11 cellular contexts compared by ENCODE assay signal in the genomic region with DNA sequence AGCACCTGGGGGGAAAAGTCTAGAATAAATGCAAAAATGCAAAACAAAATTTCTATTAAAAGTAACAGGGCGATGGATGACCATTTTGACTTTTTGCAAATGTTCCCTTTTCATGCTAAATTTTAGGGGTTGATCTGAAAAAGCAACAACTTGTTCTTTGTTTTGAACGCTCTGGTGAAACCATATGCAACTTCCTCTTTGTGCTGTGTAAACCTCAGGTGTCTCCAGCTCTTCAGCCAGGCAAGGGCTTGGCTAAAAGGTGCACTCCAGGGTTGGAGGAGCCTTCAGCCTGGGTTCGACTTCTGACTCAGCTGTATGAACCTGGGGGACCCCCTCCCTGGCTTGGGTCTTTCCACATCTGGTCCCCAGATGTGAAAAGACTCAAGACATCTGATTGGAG. TPM values are rescaled to one million over a fixed set of nuclear protein-coding genes. Genes with fewer than 3 reads are reported as not detected.
DNase-seq lines count a peak whose midpoint lies in the region; ATAC-seq and TF ChIP-seq lines count a peak whose summit lies in the region.
"Had no signal": no experiment of that assay in that cellular context is flagged by ENCODE, and none has a peak within 500 bp of the region (broad histone marks: within the 10 kb centered on the region; RNA-seq: fewer than 3 reads in every experiment).

No MANE protein-coding gene starts in this region.

- H3K36me3 Mint-ChIP-seq in activated T-cell treated with anti-CD3 and anti-CD28 coated beads, Interleukin-2, amount 50 U/mL, for 72 hours (ENCODE audit: insufficient read depth in 2 of 2): peaks cover 10 to 38% of the 10 kb centered on the region in 2 donors
- peaks cover 95% of the 10 kb centered on the region for H3K36me3 Mint-ChIP-seq in stimulated activated naive CD8-positive, alpha-beta T cell treated with anti-CD3 and anti-CD28 coated beads, Interleukin-15, Interleukin-2, amounts not matched to agents 100 ng/mL and 50 ng/mL, for 24 hours (ENCODE audit: low read depth)

- no peaks in the 10 kb centered on the region for H3K9me3 Mint-ChIP-seq in activated T-cell treated with anti-CD3 and anti-CD28 coated beads, Interleukin-2, amount 50 U/mL, for 72 hours
- H3K9me3 Mint-ChIP-seq in stimulated activated naive CD8-positive, alpha-beta T cell treated with anti-CD3 and anti-CD28 coated beads, Interleukin-15, Interleukin-2, amounts not matched to agents 100 ng/mL and 50 ng/mL, for 24 hours: no peaks in the 10 kb centered on the region

- peak overlapping the region; percentile 99 for H3K27ac ChIP-seq in OCI-LY7 (ENCODE audit: low read depth, low read length, poor library complexity, severe bottlenecking)

- peaks cover 53% of the 10 kb centered on the region for H3K4me1 Mint-ChIP-seq in activated T-cell treated with anti-CD3 and anti-CD28 coated beads, Interleukin-2, amount 50 U/mL, for 72 hours (ENCODE audit: low read depth)
- peaks cover 90% of the 10 kb centered on the region for H3K4me1 Mint-ChIP-seq in stimulated activated naive CD8-positive, alpha-beta T cell treated with anti-CD3 and anti-CD28 coated beads, Interleukin-15, Interleukin-2, amounts not matched to agents 100 ng/mL and 50 ng/mL, for 24 hours (ENCODE audit: low read depth)

- H3K9me2 ChIP-seq in OCI-LY7 (ENCODE audit: insufficient read depth, low read length): no peaks in the 10 kb centered on the region

- peaks cover 89% of the 10 kb centered on the region for H3K36me3 ChIP-seq in OCI-LY7 (ENCODE audit: insufficient read depth, low read length)

- H4K20me1 ChIP-seq in OCI-LY7 (ENCODE audit: insufficient read depth, low read length): no peaks in the 10 kb centered on the region

- intact Hi-C loops in OCI-LY7 (cut with micrococcal nuclease; ENCODE audit: unreplicated experiment): loop anchor here (1.0 to 10.0 kb wide), 3 partner anchors 9 to 1476 kb away; a partner anchor contains a TSS

- H2AFZ ChIP-seq in OCI-LY7 (ENCODE audit: low read length): no peak overlapping the region

- H3K4me3 ChIP-seq in OCI-LY7 (ENCODE audit: low read depth, low read length, poor library complexity, severe bottlenecking): peak overlapping the region; percentile 62

- H3K4me2 ChIP-seq in OCI-LY7 (ENCODE audit: low read length): peak overlapping the region; percentile 85

- H3K79me2 ChIP-seq in OCI-LY7 (ENCODE audit: insufficient read depth, low read depth, low read length): peaks cover 85% of the 10 kb centered on the region

- peak; percentile 12 for DNase-seq in activated T-cell treated with anti-CD3 and anti-CD28 coated beads, Interleukin-2, amount 50 U/mL, for 1 hour
- DNase-seq in activated T-cell treated with anti-CD3 and anti-CD28 coated beads, Interleukin-2, amount 50 U/mL, for 72 hours: no peak
- DNase-seq in OCI-LY7 (ENCODE audit: low spot score) (peak; percentile 93), AG08395 (ENCODE audit: low spot score) (no peak), mesenteric fat pad (ENCODE audit: low spot score) (no peak), NCI-H526 (lab: John Stamatoyannopoulos, UW) (no peak)

- H3K27me3 Mint-ChIP-seq in activated T-cell treated with anti-CD3 and anti-CD28 coated beads, Interleukin-2, amount 50 U/mL, for 72 hours (ENCODE audit: low read depth): no peaks in the 10 kb centered on the region
- no peaks in the 10 kb centered on the region for H3K27me3 Mint-ChIP-seq in stimulated activated naive CD8-positive, alpha-beta T cell treated with anti-CD3 and anti-CD28 coated beads, Interleukin-15, Interleukin-2, amounts not matched to agents 100 ng/mL and 50 ng/mL, for 24 hours

- peaks cover 99% of the 10 kb centered on the region for H3K4me1 ChIP-seq in OCI-LY7 (ENCODE audit: insufficient read depth, low read length, poor library complexity, severe bottlenecking)

- H3K27ac Mint-ChIP-seq in activated T-cell treated with anti-CD3 and anti-CD28 coated beads, Interleukin-2, amount 50 U/mL, for 72 hours: no peak overlapping the region
- peak overlapping the region; percentile 63 for H3K27ac Mint-ChIP-seq in stimulated activated naive CD8-positive, alpha-beta T cell treated with anti-CD3 and anti-CD28 coated beads, Interleukin-15, Interleukin-2, amounts not matched to agents 100 ng/mL and 50 ng/mL, for 24 hours

- POLR2A ChIA-PET in OCI-LY7 (lab: Charles Lee): interaction anchor here (0.5 to 4.1 kb wide), 6 partner anchors 9 to 349 kb away, joined by 3 to 27 read pairs (median 4); a partner anchor contains a TSS

- no peaks in the 10 kb centered on the region for H3K9me3 ChIP-seq in OCI-LY7 (ENCODE audit: low read length)

- TF ChIP-seq CTCF in OCI-LY7 (conservative IDR thresholded peaks at IDR 0.05; ENCODE audit: low read length): no peak

- no peak for ATAC-seq in activated T-cell treated with anti-CD3 and anti-CD28 coated beads, Interleukin-2, amount 50 U/mL, for 72 hours (replicated peaks in 1 of 2)
- ATAC-seq in HG02852 (IDR thresholded peaks at IDR 0.05; ENCODE audit: unreplicated experiment): peak; percentile 76

- no TSS peak for BruUV-seq in OCI-LY7 (replicated peaks; lab: Mats Ljungman, UMichigan)

- H3K4me3 Mint-ChIP-seq in activated T-cell treated with anti-CD3 and anti-CD28 coated beads, Interleukin-2, amount 50 U/mL, for 72 hours: no peak overlapping the region
- H3K4me3 Mint-ChIP-seq in stimulated activated naive CD8-positive, alpha-beta T cell treated with anti-CD3 and anti-CD28 coated beads, Interleukin-15, Interleukin-2, amounts not matched to agents 100 ng/mL and 50 ng/mL, for 24 hours: peak overlapping the region; percentile 42

- CTCF ChIA-PET in OCI-LY7 (lab: Charles Lee; ENCODE audit: unreplicated experiment): interaction anchor here (1.9 kb wide), 1 partner anchor 9 kb away, joined by 5 read pairs; no protein-coding TSS in a partner anchor

RNA-seq across cellular contexts. Expression of a gene that starts 9.5 kb away (rescaled TPM):
- total RNA-seq in activated T-cell treated with anti-CD3 and anti-CD28 coated beads, Interleukin-2, amount 50 U/mL, for 72 hours: 10 to 100 TPM; 46.8 to 52.4 TPM
- total RNA-seq in OCI-LY7 (2014; rRNA removed; shearing (Covaris generic)): 181 and 188 TPM in 2 replicates
- total RNA-seq in OCI-LY7 (2022) (210 and 224 TPM in 2 replicates), mesenteric fat pad (112 TPM)
- total RNA-seq: fibroblast of lung, LHCN-M2, myocyte had no signal

Comparison
In these comparisons a context has a peak if more than half of its experiments do, and no peak if none do; other contexts are left out.
1. DNase-seq: peak in activated T-cell treated with anti-CD3 and anti-CD28 coated beads, Interleukin-2, amount 50 U/mL, for 1 hour (single experiment) and OCI-LY7 (single experiment); none in activated T-cell treated with anti-CD3 and anti-CD28 coated beads, Interleukin-2, amount 50 U/mL, for 72 hours (0 of 2), AG08395 (single experiment), mesenteric fat pad (single experiment) and NCI-H526 (0 of 2).